Comparison of ENCODE assay signal across 8 cellular contexts in the genomic region with DNA sequence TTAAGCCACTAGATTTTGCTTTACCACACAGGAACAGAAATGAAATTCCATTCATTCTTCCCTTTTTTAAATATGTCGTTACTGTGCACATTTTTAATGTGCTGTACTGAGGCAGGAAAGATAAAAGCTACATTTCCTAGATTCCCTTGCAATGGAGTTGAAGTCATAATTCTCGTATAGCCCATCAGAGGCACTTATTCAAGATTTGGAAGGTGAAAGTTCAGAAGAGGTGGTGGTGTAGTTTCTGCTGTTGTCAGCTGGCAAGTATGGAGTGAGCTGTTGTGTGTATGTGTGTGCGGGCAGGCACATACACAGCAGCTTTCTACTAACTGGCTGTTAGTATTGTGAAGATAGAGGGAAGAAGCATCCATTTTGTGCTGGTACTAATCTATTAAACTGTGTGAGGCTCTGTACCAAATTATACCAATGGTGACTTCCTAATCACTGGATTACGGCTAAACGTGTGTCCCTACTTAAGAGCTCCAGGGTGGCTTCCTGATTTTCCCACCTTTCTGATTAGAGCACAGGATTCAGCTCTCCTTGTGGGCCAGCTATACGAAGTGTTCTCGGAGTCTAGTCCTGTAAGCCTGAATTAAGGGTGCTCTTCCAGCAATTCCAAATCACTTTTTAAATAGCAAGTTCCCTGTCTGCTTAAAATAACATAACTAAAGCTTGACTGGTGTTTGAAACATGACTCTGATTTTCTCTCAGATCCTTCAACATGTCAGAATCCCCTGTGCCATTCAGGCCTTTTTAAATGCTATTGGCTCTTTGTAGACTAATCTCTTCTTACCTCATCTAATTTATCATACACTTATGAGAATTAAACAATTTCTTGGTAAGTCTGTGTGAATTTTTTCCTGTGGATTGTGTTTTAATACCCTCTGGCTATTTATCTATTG. TPM values are rescaled to one million over a fixed set of nuclear protein-coding genes. Genes with fewer than 3 reads are reported as not detected.
DNase-seq lines count a peak whose midpoint lies in the region; ATAC-seq and TF ChIP-seq lines count a peak whose summit lies in the region.

No MANE protein-coding gene starts in this region.

- H3K4me3 ChIP-seq in BLaER1 treated with 17β-estradiol and CSF1 and Interleukin-3, amounts not matched to agents 10 nM and 100 nM = no peak overlapping the region
- H3K4me3 ChIP-seq in cardiac fibroblast (replicated peaks in 1 of 2; ENCODE audit: low read depth in 2 of 2, low read length in 2 of 2) = no peak overlapping the region

- no peaks in the 10 kb centered on the region for H3K9me3 Mint-ChIP-seq in mesothelial cell of epicardium

- no peaks in the 10 kb centered on the region for H3K27me3 ChIP-seq in BLaER1 treated with 17β-estradiol and CSF1 and Interleukin-3, amounts not matched to agents 10 nM and 100 nM

- ATAC-seq in GM19395 (IDR thresholded peaks at IDR 0.05; ENCODE audit: unreplicated experiment) = no peak
- ATAC-seq in HG03135 (IDR thresholded peaks at IDR 0.05; ENCODE audit: unreplicated experiment) = no peak

- H3K4me1 Mint-ChIP-seq in mesothelial cell of epicardium = peaks cover 23% of the 10 kb centered on the region

- peaks cover 13% of the 10 kb centered on the region for H3K36me3 Mint-ChIP-seq in mesothelial cell of epicardium

- peaks cover 90 to 100% (median 98%) of the 10 kb centered on the region in 11 experiments for H4K20me1 ChIP-seq in BLaER1 treated with 17β-estradiol and CSF1 and Interleukin-3, amounts not matched to agents 10 nM and 100 nM

- H3K27ac ChIP-seq in BLaER1 treated with 17β-estradiol and CSF1 and Interleukin-3, amounts not matched to agents 10 nM and 100 nM = peak overlapping the region in 5 of 11 experiments; percentile 5 to 28 (median 8); a peak in 3 of 22 replicates

- peak overlapping the region; percentile 2 to 56 (median 24); a peak in 17 of 22 replicates for H3K4me2 ChIP-seq in BLaER1 treated with 17β-estradiol and CSF1 and Interleukin-3, amounts not matched to agents 10 nM and 100 nM

- H3K27me3 Mint-ChIP-seq in mesothelial cell of epicardium (ENCODE audit: low read depth) = no peaks in the 10 kb centered on the region

- DNase-seq in MV-4-11 (lab: John Stamatoyannopoulos, UW) (peak; percentile 15), cardiac fibroblast (ENCODE audit: low read depth in 2 of 2) (peak; percentile 47 to 82), mesothelial cell of epicardium (ENCODE audit: low spot score in 2 of 2, unreplicated experiment in 2 of 2) (no peak), NCI-H748 (lab: John Stamatoyannopoulos, UW; ENCODE audit: unreplicated experiment) (no peak), NCI-H146 treated with DMSO at 0.1 percent for 48 hours (lab: John Stamatoyannopoulos, UW; ENCODE audit: unreplicated experiment) (no peak)

- peaks cover 15 to 50% (median 25%) of the 10 kb centered on the region in 10 experiments for H3K4me1 ChIP-seq in BLaER1 treated with 17β-estradiol and CSF1 and Interleukin-3, amounts not matched to agents 10 nM and 100 nM

- H3K4me3 Mint-ChIP-seq in mesothelial cell of epicardium = no peak overlapping the region

- 0 out of 22 replicates have a peak overlapping the region, but pooled peaks of 2 of the 11 experiments have one; percentile 6 to 37 for H3K9ac ChIP-seq in BLaER1 treated with 17β-estradiol and CSF1 and Interleukin-3, amounts not matched to agents 10 nM and 100 nM

- TF ChIP-seq CTCF in cardiac fibroblast (IDR thresholded peaks at IDR 0.05; ENCODE audit: low read depth, low read length) = no peak
- TF ChIP-seq CTCF in mesothelial cell of epicardium (IDR thresholded peaks at IDR 0.05; ENCODE audit: unreplicated experiment) = no peak

- no peaks in the 10 kb centered on the region for H3K9me3 ChIP-seq in BLaER1 treated with 17β-estradiol and CSF1 and Interleukin-3, amounts not matched to agents 10 nM and 100 nM (replicated peaks in 1 of 11)

- H3K36me3 ChIP-seq in BLaER1 treated with 17β-estradiol and CSF1 and Interleukin-3, amounts not matched to agents 10 nM and 100 nM = peaks cover 20 to 65% (median 56%) of the 10 kb centered on the region in 11 experiments

- H3K27ac Mint-ChIP-seq in mesothelial cell of epicardium = peak overlapping the region; percentile 75

RNA-seq across cellular contexts. Expression of a gene that starts 43.8 kb away (rescaled TPM):
- 78.4 to 86.6 TPM (median 79.8 TPM) in 3 replicates for total RNA-seq in mesothelial cell of epicardium

Comparison
In these comparisons a context has a peak if more than half of its experiments do, and no peak if none do; other contexts are left out.
1. DNase-seq: peak in MV-4-11 (single experiment) and cardiac fibroblast (2 of 2); none in mesothelial cell of epicardium (0 of 2), NCI-H748 (single experiment) and NCI-H146 treated with DMSO at 0.1 percent for 48 hours (single experiment).